Comparison of ENCODE assay signal across 8 cellular contexts in genomic region chr2:148888003-148888501, GRCh38. TPM values are rescaled to one million over a fixed set of nuclear protein-coding genes. Genes with fewer than 3 reads are reported as not detected.
DNase-seq lines count a peak whose midpoint lies in the region; ATAC-seq and TF ChIP-seq lines count a peak whose summit lies in the region.

No MANE protein-coding gene starts in this region.

- peaks cover 0 to 10% of the 10 kb centered on the region in 2 donors for H3K9me3 ChIP-seq in left lung
- peaks cover 0 to 10% (median 0%) of the 10 kb centered on the region in 4 donors for H3K9me3 ChIP-seq in tibial nerve

- H3K4me3 ChIP-seq in AG10803 (ENCODE audit: low read length) (peak overlapping the region; percentile 40), left lung (peak overlapping the region; percentile 20 to 22), tibial nerve (peak overlapping the region; percentile 11 to 47 (median 30))

- peaks cover 6% of the 10 kb centered on the region; the same call in 1 of the 2 replicates for H3K4me1 Mint-ChIP-seq in HFFc6 (ENCODE audit: low read depth)
- H3K4me1 Mint-ChIP-seq in activated T-helper 2 cell treated with anti-CD3 and anti-CD28 coated beads, Interferon-gamma antibody, Interleukin-2, Interleukin-4, amounts not matched to agents 10 μg/mL and 5 μg/mL and 100 μg/mL, durations not matched to agents 14 hours and 24 hours and 36 hours (ENCODE audit: low read depth) = peaks cover 12% of the 10 kb centered on the region

- peaks cover 19% of the 10 kb centered on the region for H3K27me3 Mint-ChIP-seq in HFFc6 (ENCODE audit: insufficient read depth)
- H3K27me3 Mint-ChIP-seq in activated T-helper 2 cell treated with anti-CD3 and anti-CD28 coated beads, Interferon-gamma antibody, Interleukin-2, Interleukin-4, amounts not matched to agents 10 μg/mL and 5 μg/mL and 100 μg/mL, durations not matched to agents 14 hours and 24 hours and 36 hours (ENCODE audit: low read depth) = peaks cover 34% of the 10 kb centered on the region

- H3K27me3 ChIP-seq in left lung (peaks cover 29 to 58% of the 10 kb centered on the region in 2 donors), tibial nerve (peaks cover 0 to 34% of the 10 kb centered on the region in 2 donors)

- H3K36me3 ChIP-seq in left lung = no peaks in the 10 kb centered on the region
- H3K36me3 ChIP-seq in tibial nerve = no peaks in the 10 kb centered on the region

- peaks cover 7 to 13% of the 10 kb centered on the region in 2 donors for H3K4me1 ChIP-seq in left lung
- H3K4me1 ChIP-seq in tibial nerve = peaks cover 0 to 15% (median 5%) of the 10 kb centered on the region in 4 donors

- intact Hi-C loops in activated T-helper 2 cell treated with anti-CD3 and anti-CD28 coated beads, Interferon-gamma antibody, Interleukin-2, Interleukin-4, amounts not matched to agents 10 μg/mL and 5 μg/mL and 100 μg/mL, durations not matched to agents 14 hours and 24 hours and 36 hours (cut with micrococcal nuclease) = no loop called here
- intact Hi-C loops in left lung (cut with DNase I) = no loop called here

- peak overlapping the region; percentile 79; the same call in 1 of the 2 replicates for H3K4me3 Mint-ChIP-seq in HFFc6
- H3K4me3 Mint-ChIP-seq in activated T-helper 2 cell treated with anti-CD3 and anti-CD28 coated beads, Interferon-gamma antibody, Interleukin-2, Interleukin-4, amounts not matched to agents 10 μg/mL and 5 μg/mL and 100 μg/mL, durations not matched to agents 14 hours and 24 hours and 36 hours (ENCODE audit: low read depth) = peak overlapping the region; percentile 77

- peak; percentile 40 for ATAC-seq in left lung
- ATAC-seq in GM19452 (IDR thresholded peaks at IDR 0.05; ENCODE audit: unreplicated experiment) = no peak

- WGBS in tibial nerve, 2 donors = 11 to 14% methylated on average over 21 to 26 of the region's 34 CpGs

- no peaks in the 10 kb centered on the region for H3K36me3 Mint-ChIP-seq in HFFc6 (ENCODE audit: low read depth)
- H3K36me3 Mint-ChIP-seq in activated T-helper 2 cell treated with anti-CD3 and anti-CD28 coated beads, Interferon-gamma antibody, Interleukin-2, Interleukin-4, amounts not matched to agents 10 μg/mL and 5 μg/mL and 100 μg/mL, durations not matched to agents 14 hours and 24 hours and 36 hours (ENCODE audit: low read depth) = peaks cover 15% of the 10 kb centered on the region

- no peak for TF ChIP-seq EP300 in tibial nerve (IDR thresholded peaks at IDR 0.05)

- no peak for DNase-seq in AG10803 (ENCODE audit: low read depth)
- no peak for DNase-seq in HFFc6
- no peak for DNase-seq in activated T-helper 2 cell treated with anti-CD3 and anti-CD28 coated beads, Interferon-gamma antibody, Interleukin-2, Interleukin-4, amounts not matched to agents 10 μg/mL and 5 μg/mL and 100 μg/mL, durations not matched to agents 14 hours and 24 hours and 36 hours (ENCODE audit: low spot score)
- no peak for DNase-seq in left lung
- no peak for DNase-seq in tibial nerve (ENCODE audit: low spot score in 2 of 2)
- DNase-seq in NCI-H82 treated with DMSO at 0.1 percent for 48 hours (lab: John Stamatoyannopoulos, UW; ENCODE audit: unreplicated experiment) = no peak
- no peak for DNase-seq in A172 (ENCODE audit: low spot score)

- TF ChIP-seq CTCF in AG10803 (conservative IDR thresholded peaks at IDR 0.05; ENCODE audit: low read length) = no peak
- TF ChIP-seq CTCF in HFFc6 (IDR thresholded peaks at IDR 0.05) = no peak
- no peak for TF ChIP-seq CTCF in left lung (IDR thresholded peaks at IDR 0.05)
- TF ChIP-seq CTCF in tibial nerve (IDR thresholded peaks at IDR 0.05) = no peak

- peaks cover 6% of the 10 kb centered on the region; the same call in 1 of the 2 replicates for H3K9me3 Mint-ChIP-seq in HFFc6
- H3K9me3 Mint-ChIP-seq in activated T-helper 2 cell treated with anti-CD3 and anti-CD28 coated beads, Interferon-gamma antibody, Interleukin-2, Interleukin-4, amounts not matched to agents 10 μg/mL and 5 μg/mL and 100 μg/mL, durations not matched to agents 14 hours and 24 hours and 36 hours = peaks cover 18% of the 10 kb centered on the region

- TF ChIP-seq POLR2A in tibial nerve (IDR thresholded peaks at IDR 0.05) = no peak

- no peak overlapping the region for H3K27ac Mint-ChIP-seq in HFFc6
- H3K27ac Mint-ChIP-seq in activated T-helper 2 cell treated with anti-CD3 and anti-CD28 coated beads, Interferon-gamma antibody, Interleukin-2, Interleukin-4, amounts not matched to agents 10 μg/mL and 5 μg/mL and 100 μg/mL, durations not matched to agents 14 hours and 24 hours and 36 hours = no peak overlapping the region

- no peak overlapping the region for H3K27ac ChIP-seq in left lung
- H3K27ac ChIP-seq in tibial nerve = no peak overlapping the region

RNA-seq across cellular contexts. Expression of gene KIF5C, which starts 13.0 kb away (rescaled TPM):
- total RNA-seq in HFFc6 (2021; fragmentation: NEBNext Ultra II Directional; extraction: Animal tissue kit (Norgen Biotek cat#: 25700)) = 1 to 10 TPM in 1 of 6 experiments, under 1 TPM in 5; 0.38 to 1.0 (median 0.54) TPM
- 12.9 and 17.3 TPM in 2 replicates for total RNA-seq in activated T-helper 2 cell treated with anti-CD3 and anti-CD28 coated beads, Interferon-gamma antibody, Interleukin-2, Interleukin-4, amounts not matched to agents 10 μg/mL and 5 μg/mL and 100 μg/mL, durations not matched to agents 14 hours and 24 hours and 36 hours
- total RNA-seq in left lung (under 1 TPM; 0.92 to 0.96 TPM), tibial nerve (10 to 100 TPM; 10.8 to 47.9 (median 23.6) TPM)
- 14.6 and 22.9 TPM in 2 replicates for total RNA-seq in A172 (2014; rRNA removed; shearing (Covaris generic))
